17 cellular contexts compared by ENCODE assay signal in the genomic region with DNA sequence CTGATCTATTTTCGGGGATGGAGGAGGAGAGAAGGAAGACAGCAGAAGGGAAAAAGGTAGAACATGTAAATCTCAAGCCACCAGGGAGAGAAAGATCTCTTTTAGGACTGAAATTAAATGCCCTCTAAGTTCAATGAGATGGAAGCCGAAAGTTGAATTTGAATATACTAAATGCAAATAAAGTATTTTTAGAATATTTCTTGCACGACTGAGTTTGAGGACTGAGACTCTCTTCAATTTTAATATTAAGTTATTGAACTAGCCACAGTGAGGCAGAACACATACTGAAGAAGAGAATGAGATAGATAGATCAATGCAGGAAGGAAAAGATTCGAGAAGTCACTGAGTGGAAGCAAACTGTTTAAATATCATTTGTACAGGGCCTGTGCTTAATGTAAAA.
DNase-seq lines count a peak whose midpoint lies in the region; ATAC-seq and TF ChIP-seq lines count a peak whose summit lies in the region.
"Had no signal": no experiment of that assay in that cellular context is flagged by ENCODE, and none has a peak within 500 bp of the region (broad histone marks: within the 10 kb centered on the region; RNA-seq: fewer than 3 reads in every experiment).

No MANE protein-coding gene starts in this region.

- CTCF ChIA-PET in activated CD4-positive, alpha-beta T cell treated with anti-CD3 and anti-CD28 coated beads, Interleukin-2, amount 10 ng/mL, durations not matched to agents 7 days and 5 days (lab: Charles Lee): no interaction called here

- H3K9me3 Mint-ChIP-seq in IgD-negative memory B cell (no peaks in the 10 kb centered on the region), naive B cell (peaks cover 0 to 4% (median 0%) of the 10 kb centered on the region in 7 donors)
- H3K9me3 Mint-ChIP-seq in activated CD4-positive, alpha-beta T cell treated with anti-CD3 and anti-CD28 coated beads, Interleukin-2, amount 10 ng/mL, durations not matched to agents 7 days and 5 days: peaks cover 9% of the 10 kb centered on the region
- H3K9me3 Mint-ChIP-seq: CD4-positive, alpha-beta T cell had no signal

- H3K36me3 Mint-ChIP-seq in IgD-negative memory B cell (peaks cover 2% of the 10 kb centered on the region), naive B cell (no peaks in the 10 kb centered on the region)
- H3K36me3 Mint-ChIP-seq in activated CD4-positive, alpha-beta T cell treated with anti-CD3 and anti-CD28 coated beads, Interleukin-2, amount 10 ng/mL, durations not matched to agents 7 days and 5 days (ENCODE audit: low read depth): no peaks in the 10 kb centered on the region

- DNase-seq in naive B cell (no peak), left lung (no peak), DMS153 treated with DMSO at 0.1 percent for 48 hours (lab: John Stamatoyannopoulos, UW; ENCODE audit: unreplicated experiment) (no peak), cardiac septum (ENCODE audit: low spot score) (no peak)
- DNase-seq in activated CD4-positive, alpha-beta T cell treated with anti-CD3 and anti-CD28 coated beads, Interleukin-2, amount 10 ng/mL, durations not matched to agents 7 days and 5 days: no peak
- DNase-seq: ACHN; C1 segment of cervical spinal cord; Calu3; CD4-positive, alpha-beta T cell; DMS 273 treated with DMSO at 0.1 percent for 48 hours; DMS79; EL; IMR-90 had no signal

- ATAC-seq in naive B cell (ENCODE audit: low read depth in 2 of 2) (peak; percentile 52 to 59), left lung (no peak)

- peak overlapping the region; percentile 34 to 84 (median 76) for H3K4me3 Mint-ChIP-seq in IgD-negative memory B cell
- peak overlapping the region; percentile 15 to 92 (median 77) for H3K4me3 Mint-ChIP-seq in naive B cell
- H3K4me3 Mint-ChIP-seq in activated CD4-positive, alpha-beta T cell treated with anti-CD3 and anti-CD28 coated beads, Interleukin-2, amount 10 ng/mL, durations not matched to agents 7 days and 5 days: no peak overlapping the region
- H3K4me3 Mint-ChIP-seq: CD4-positive, alpha-beta T cell had no signal

- H3K27ac ChIP-seq in DOHH2 (ENCODE audit: low read depth, low read length): peak overlapping the region; percentile 69
- peak overlapping the region; percentile 46 for H3K27ac ChIP-seq in SU-DHL-6 (ENCODE audit: low read depth, low read length)
- H3K27ac ChIP-seq in left lung: no peak overlapping the region

- H3K4me1 ChIP-seq in DOHH2 (ENCODE audit: control insufficient read depth, low read length) (peaks cover 37% of the 10 kb centered on the region), left lung (no peaks in the 10 kb centered on the region)
- H3K4me1 ChIP-seq: HAP-1 had no signal

- H3K9ac ChIP-seq in SU-DHL-6 (ENCODE audit: low read length): no peak overlapping the region

- H3K4me3 ChIP-seq in DOHH2 (ENCODE audit: low read length) (peak overlapping the region; percentile 55), SU-DHL-6 (ENCODE audit: insufficient read depth, low read length, poor library complexity, severe bottlenecking) (peak overlapping the region; percentile 51), left lung (no peak overlapping the region)
- H3K4me3 ChIP-seq: HAP-1 had no signal

- POLR2A ChIA-PET in activated CD4-positive, alpha-beta T cell treated with anti-CD3 and anti-CD28 coated beads, Interleukin-2, amount 10 ng/mL, durations not matched to agents 7 days and 5 days (lab: Charles Lee): no interaction called here

- H3K9me3 ChIP-seq in DOHH2 (ENCODE audit: control insufficient read depth, insufficient read depth, low read length): peaks cover 7% of the 10 kb centered on the region; the same call in 1 of the 2 replicates
- no peaks in the 10 kb centered on the region for H3K9me3 ChIP-seq in SU-DHL-6 (ENCODE audit: insufficient read depth, low read length)
- no peaks in the 10 kb centered on the region for H3K9me3 ChIP-seq in left lung
- H3K9me3 ChIP-seq: HAP-1 had no signal

- peak overlapping the region in 1 of 3 donors; percentile 21 for H3K27ac Mint-ChIP-seq in IgD-negative memory B cell
- H3K27ac Mint-ChIP-seq in naive B cell: peak overlapping the region in 5 of 6 donors; percentile 55 to 89 (median 79)
- H3K27ac Mint-ChIP-seq in activated CD4-positive, alpha-beta T cell treated with anti-CD3 and anti-CD28 coated beads, Interleukin-2, amount 10 ng/mL, durations not matched to agents 7 days and 5 days: no peak overlapping the region
- H3K27ac Mint-ChIP-seq: CD4-positive, alpha-beta T cell had no signal

- H3K79me2 ChIP-seq in DOHH2 (ENCODE audit: control insufficient read depth, low read length) (no peaks in the 10 kb centered on the region), SU-DHL-6 (ENCODE audit: insufficient read depth, low read length) (no peaks in the 10 kb centered on the region)

- H3K9me2 ChIP-seq in DOHH2 (replicated peaks; ENCODE audit: control insufficient read depth, low read length): no peaks in the 10 kb centered on the region
- no peaks in the 10 kb centered on the region for H3K9me2 ChIP-seq in SU-DHL-6 (replicated peaks; ENCODE audit: insufficient read depth, low read length)

- intact Hi-C loops in left lung (cut with DNase I) (no loop called here), cardiac septum (cut with DNase I) (no loop called here)

- H3K4me1 Mint-ChIP-seq in IgD-negative memory B cell (peaks cover 28 to 51% (median 32%) of the 10 kb centered on the region in 3 donors), naive B cell (peaks cover 31 to 48% (median 45%) of the 10 kb centered on the region in 3 donors)
- H3K4me1 Mint-ChIP-seq in activated CD4-positive, alpha-beta T cell treated with anti-CD3 and anti-CD28 coated beads, Interleukin-2, amount 10 ng/mL, durations not matched to agents 7 days and 5 days: no peaks in the 10 kb centered on the region

- peaks cover 13% of the 10 kb centered on the region for H3K36me3 ChIP-seq in DOHH2 (ENCODE audit: control insufficient read depth, low read length)
- no peaks in the 10 kb centered on the region for H3K36me3 ChIP-seq in SU-DHL-6 (ENCODE audit: low read length)
- no peaks in the 10 kb centered on the region for H3K36me3 ChIP-seq in left lung
- H3K36me3 ChIP-seq: HAP-1 had no signal

- H3F3A ChIP-seq in DOHH2 (ENCODE audit: control insufficient read depth, insufficient read depth) (no peaks in the 10 kb centered on the region), SU-DHL-6 (ENCODE audit: insufficient read depth) (no peaks in the 10 kb centered on the region)

- H4K20me1 ChIP-seq in DOHH2 (ENCODE audit: control insufficient read depth, insufficient read depth, low read depth, low read length) (no peaks in the 10 kb centered on the region), SU-DHL-6 (ENCODE audit: low read depth, low read length) (no peaks in the 10 kb centered on the region)

- peak overlapping the region; percentile 21 for H2AFZ ChIP-seq in SU-DHL-6 (ENCODE audit: low read depth, low read length, severe bottlenecking)

- H3K27me3 Mint-ChIP-seq in IgD-negative memory B cell: no peaks in the 10 kb centered on the region
- H3K27me3 Mint-ChIP-seq in naive B cell: no peaks in the 10 kb centered on the region
- no peaks in the 10 kb centered on the region for H3K27me3 Mint-ChIP-seq in activated CD4-positive, alpha-beta T cell treated with anti-CD3 and anti-CD28 coated beads, Interleukin-2, amount 10 ng/mL, durations not matched to agents 7 days and 5 days
- H3K27me3 Mint-ChIP-seq: CD4-positive, alpha-beta T cell had no signal

- H3K27me3 ChIP-seq in DOHH2 (ENCODE audit: control insufficient read depth, low read length) (no peaks in the 10 kb centered on the region), SU-DHL-6 (ENCODE audit: low read length) (no peaks in the 10 kb centered on the region), left lung (no peaks in the 10 kb centered on the region)

- H3K4me2 ChIP-seq in DOHH2 (ENCODE audit: low read length): peak overlapping the region; percentile 66
- H3K4me2 ChIP-seq in SU-DHL-6 (ENCODE audit: low read depth, low read length, poor library complexity, severe bottlenecking): peak overlapping the region; percentile 81

- TF ChIP-seq CTCF in DOHH2 (IDR thresholded peaks at IDR 0.05; ENCODE audit: low read depth, low read length, poor library complexity, severe bottlenecking) (no peak), SU-DHL-6 (IDR thresholded peaks at IDR 0.05; ENCODE audit: insufficient read depth, low read length, poor library complexity, severe bottlenecking) (no peak), left lung (IDR thresholded peaks at IDR 0.05) (no peak)

Comparison
In these comparisons a context has a peak if more than half of its experiments do, and no peak if none do; other contexts are left out.
1. H3K27ac ChIP-seq: peak in DOHH2 (single experiment) and SU-DHL-6 (single experiment); none in left lung (0 of 2).
2. H3K4me3 ChIP-seq: peak in DOHH2 (single experiment) and SU-DHL-6 (single experiment); none in left lung (0 of 2).